ENCODE assay signal across 9 cellular contexts in genomic region chr3:170632780-170633179, GRCh38. TPM values are rescaled to one million over a fixed set of nuclear protein-coding genes. Genes with fewer than 3 reads are reported as not detected.
DNase-seq lines count a peak whose midpoint lies in the region; ATAC-seq and TF ChIP-seq lines count a peak whose summit lies in the region.
"Had no signal": no experiment of that assay in that cellular context is flagged by ENCODE, and none has a peak within 500 bp of the region (broad histone marks: within the 10 kb centered on the region; RNA-seq: fewer than 3 reads in every experiment).

No MANE protein-coding gene starts in this region.

- H3K9me3 ChIP-seq in esophagus muscularis mucosa, result no peaks in the 10 kb centered on the region

- intact Hi-C loops in esophagus muscularis mucosa (cut with DNase I), result no loop called here

- 83% methylated on average over 4 of the region's 4 CpGs for WGBS in esophagus muscularis mucosa

- no peak overlapping the region for H3K4me3 Mint-ChIP-seq in GM23338
- no peak overlapping the region for H3K4me3 Mint-ChIP-seq in glutamatergic neuron (ENCODE audit: unreplicated experiment)

- no peak overlapping the region for H3K4me3 ChIP-seq in esophagus muscularis mucosa
- no peak overlapping the region for H3K4me3 ChIP-seq in GM23338

- DNase-seq in esophagus muscularis mucosa (ENCODE audit: extremely low spot score), result peak; percentile 17
- DNase-seq in GM23338 (ENCODE audit: low spot score), result no peak
- DNase-seq in NCI-H446 (lab: John Stamatoyannopoulos, UW), result no peak
- no peak for DNase-seq in glutamatergic neuron
- no peak for DNase-seq in amygdala (lab: John Stamatoyannopoulos, UW)

- ATAC-seq in GM18517 (IDR thresholded peaks at IDR 0.05; ENCODE audit: unreplicated experiment) (peak; percentile 89), GM21529 (IDR thresholded peaks at IDR 0.05; ENCODE audit: unreplicated experiment) (peak; percentile 80), HG03460 (IDR thresholded peaks at IDR 0.05; ENCODE audit: unreplicated experiment) (peak; percentile 81), GM23338 (no peak)
- ATAC-seq: Right ventricle myocardium inferior had no signal

- H2AFZ ChIP-seq in GM23338, result no peak overlapping the region

- H4K20me1 ChIP-seq in GM23338 (replicated peaks; ENCODE audit: insufficient read depth), result no peaks in the 10 kb centered on the region

- H3K79me2 ChIP-seq in GM23338 (replicated peaks; ENCODE audit: insufficient read depth), result no peaks in the 10 kb centered on the region

- H3K27ac ChIP-seq in esophagus muscularis mucosa (replicated peaks in 1 of 4) (no peak overlapping the region), GM23338 (ENCODE audit: low read depth) (no peak overlapping the region)

- H3K27me3 Mint-ChIP-seq in GM23338 (ENCODE audit: insufficient read depth, low read depth, poor library complexity) (peaks cover 2% of the 10 kb centered on the region), glutamatergic neuron (ENCODE audit: unreplicated experiment) (peaks cover 2% of the 10 kb centered on the region)

- no peaks in the 10 kb centered on the region; the same call in 1 of the 2 replicates for H3K9me2 ChIP-seq in GM23338 (ENCODE audit: insufficient read depth)

- H3K36me3 ChIP-seq in esophagus muscularis mucosa (no peaks in the 10 kb centered on the region), GM23338 (ENCODE audit: insufficient read depth) (no peaks in the 10 kb centered on the region)

- no peaks in the 10 kb centered on the region; the same call in 2 of the 3 replicates for H3K9me3 Mint-ChIP-seq in GM23338
- H3K9me3 Mint-ChIP-seq in glutamatergic neuron (ENCODE audit: unreplicated experiment), result no peaks in the 10 kb centered on the region

- H3F3A ChIP-seq in GM23338 (replicated peaks; ENCODE audit: low read depth), result no peaks in the 10 kb centered on the region

- no peak for TF ChIP-seq POLR2A in esophagus muscularis mucosa (IDR thresholded peaks at IDR 0.05; ENCODE audit: low read depth)

- H3K4me1 Mint-ChIP-seq in GM23338 (peaks cover 9% of the 10 kb centered on the region), glutamatergic neuron (ENCODE audit: low read depth, unreplicated experiment) (peaks cover 21% of the 10 kb centered on the region)

- H3K4me2 ChIP-seq in GM23338, result no peak overlapping the region

- no peak for TF ChIP-seq EP300 in esophagus muscularis mucosa (IDR thresholded peaks at IDR 0.05)

- H3K27ac Mint-ChIP-seq in GM23338 (no peak overlapping the region), glutamatergic neuron (ENCODE audit: unreplicated experiment) (no peak overlapping the region)

- no peak for TF ChIP-seq CTCF in esophagus muscularis mucosa (IDR thresholded peaks at IDR 0.05)
- no peak for TF ChIP-seq CTCF in GM23338 (conservative IDR thresholded peaks at IDR 0.05; ENCODE audit: low read depth in 2 of 2)
- no peak for TF ChIP-seq CTCF in glutamatergic neuron (IDR thresholded peaks at IDR 0.05; ENCODE audit: partially characterized antibody, unreplicated experiment)

- H3K4me1 ChIP-seq in esophagus muscularis mucosa (no peaks in the 10 kb centered on the region), GM23338 (ENCODE audit: insufficient read depth) (peaks cover 3% of the 10 kb centered on the region; the same call in 1 of the 2 replicates)

- H3K36me3 Mint-ChIP-seq in GM23338 (ENCODE audit: low read depth), result no peaks in the 10 kb centered on the region
- no peaks in the 10 kb centered on the region for H3K36me3 Mint-ChIP-seq in glutamatergic neuron (ENCODE audit: unreplicated experiment)

- H3K27me3 ChIP-seq in esophagus muscularis mucosa (no peaks in the 10 kb centered on the region), GM23338 (ENCODE audit: insufficient read depth) (no peaks in the 10 kb centered on the region)

TF ChIP-seq in GM23338, 12 proteins besides CTCF, POLR2A, EP300 and RAD21 (continues in another document):
- TF ChIP-seq ZNF114 (CRISPR knock-in tag; IDR thresholded peaks at IDR 0.05) (no peak), ZNF462 (CRISPR knock-in tag; IDR thresholded peaks at IDR 0.05) (no peak), EZH2phosphoT487 (IDR thresholded peaks at IDR 0.05; ENCODE audit: unreplicated experiment) (no peak), ZNF331 (CRISPR knock-in tag; IDR thresholded peaks at IDR 0.05; ENCODE audit: low read depth) (no peak), JUNB (IDR thresholded peaks at IDR 0.05; ENCODE audit: unreplicated experiment) (no peak), STAT1 (IDR thresholded peaks at IDR 0.05; ENCODE audit: unreplicated experiment) (no peak)

RNA-seq across cellular contexts. Expression of gene SLC7A14, which starts 46.9 kb away (rescaled TPM):
- total RNA-seq in esophagus muscularis mucosa (1 to 10 TPM in 1 of 4 donors, under 1 TPM in 3; 0.42 to 1.3 (median 0.58) TPM), glutamatergic neuron (ENCODE audit: unreplicated experiment) (6.2 TPM)
- 0.49 and 0.58 TPM in 2 replicates for total RNA-seq in GM23338 (2014; rRNA removed; shearing (Covaris generic))
- polyA plus RNA-seq in GM23338 (2016; fragmentation: Nextera tagmentation; extraction: Ambion mirVana), result 0.49 and 0.82 TPM in 2 replicates
- total RNA-seq: Right ventricle myocardium inferior had no signal
